2 cellular contexts compared by ENCODE assay signal in genomic region chr3:142935963-142936362, GRCh38.
A peak's percentile ranks its signal among the peaks of the same experiment; 100 is the strongest.
TF ChIP-seq lines count a peak whose summit lies in the region.

No MANE protein-coding gene starts in this region.

TF ChIP-seq in liver, 16 proteins besides CTCF, POLR2A, EP300 and RAD21:
- TF ChIP-seq TAF1 (conservative IDR thresholded peaks at IDR 0.05) (peak; percentile 97), SP1 (IDR thresholded peaks at IDR 0.05) (peak; percentile 90), RXRA (IDR thresholded peaks at IDR 0.05) (peak; percentile 84 to 94), HNF4A (conservative IDR thresholded peaks at IDR 0.05) (peak; percentile 85 to 88), HNF4G (IDR thresholded peaks at IDR 0.05) (peak; percentile 61), JUND (IDR thresholded peaks at IDR 0.05) (peak; percentile 43 to 79), YY1 (IDR thresholded peaks at IDR 0.05) (peak; percentile 28), EGR1 (IDR thresholded peaks at IDR 0.05; ENCODE audit: low read depth in 2 of 2) (peak in 1 of 2 donors; percentile 64), GABPA (IDR thresholded peaks at IDR 0.05 in 1 of 2, conservative IDR thresholded peaks at IDR 0.05 in 1 of 2) (no peak), REST (IDR thresholded peaks at IDR 0.05) (peak; percentile 41), ZBTB33 (IDR thresholded peaks at IDR 0.05) (peak; percentile 47), FOXA1 (IDR thresholded peaks at IDR 0.05) (peak; percentile 45), ATF3 (IDR thresholded peaks at IDR 0.05) (peak; percentile 86), MAX (IDR thresholded peaks at IDR 0.05) (peak; percentile 54), FOXA2 (IDR thresholded peaks at IDR 0.05) (peak; percentile 46), NR2F2 (IDR thresholded peaks at IDR 0.05) (no peak)
TF ChIP-seq in liver: peak in this region for 14.

TF ChIP-seq in HepG2, 621 proteins besides CTCF, POLR2A, EP300 and RAD21:
- TF ChIP-seq ZNF747 (CRISPR knock-in tag; IDR thresholded peaks at IDR 0.05; ENCODE audit: borderline replicate concordance) (no peak), ZNF878 (CRISPR knock-in tag; IDR thresholded peaks at IDR 0.05) (no peak), ZNF33B (CRISPR knock-in tag; IDR thresholded peaks at IDR 0.05) (no peak), PITX1 (CRISPR knock-in tag; IDR thresholded peaks at IDR 0.05) (no peak), ZNF274 (CRISPR knock-in tag; IDR thresholded peaks at IDR 0.05) (no peak), PRDM10 (CRISPR knock-in tag; IDR thresholded peaks at IDR 0.05; ENCODE audit: low read depth) (no peak), ZNF17 (CRISPR knock-in tag; IDR thresholded peaks at IDR 0.05) (no peak), ZHX2 (IDR thresholded peaks at IDR 0.05; ENCODE audit: low read depth) (no peak), ZHX2 (CRISPR knock-in tag; IDR thresholded peaks at IDR 0.05; ENCODE audit: borderline replicate concordance) (no peak), XRCC5 (optimal IDR thresholded peaks at IDR 0.05; ENCODE audit: low read length) (no peak), ZNF616 (CRISPR knock-in tag; IDR thresholded peaks at IDR 0.05; ENCODE audit: low read depth) (no peak), YEATS4 (CRISPR knock-in tag; IDR thresholded peaks at IDR 0.05; ENCODE audit: borderline replicate concordance) (no peak)
TF ChIP-seq in HepG2: peak in this region for 0.
